ENCODE assay signal across 9 cellular contexts in genomic region chr5:139960723-139961383, GRCh38.
DNase-seq lines count a peak whose midpoint lies in the region; ATAC-seq lines count a peak whose summit lies in the region.
"Had no signal": no experiment of that assay in that cellular context is flagged by ENCODE, and none has a peak within 500 bp of the region (broad histone marks: within the 10 kb centered on the region; RNA-seq: fewer than 3 reads in every experiment).

No MANE protein-coding gene starts in this region.

- peak; percentile 78 for ATAC-seq in HG03378 (IDR thresholded peaks at IDR 0.05; ENCODE audit: unreplicated experiment)
- peak; percentile 77 for ATAC-seq in stimulated activated effector memory CD8-positive, alpha-beta T cell treated with anti-CD3 and anti-CD28 coated beads, Interleukin-12 subunit alpha, Interleukin-12 subunit beta, amount 100 ng/mL, for 72 hours

- H3K4me3 ChIP-seq in H7 (ENCODE audit: insufficient read depth, low read depth, low read length), result no peak overlapping the region
- H3K4me3 ChIP-seq: left ventricle myocardium inferior had no signal

- H3K9me3 Mint-ChIP-seq in activated CD4-positive, alpha-beta T cell treated with anti-CD3 and anti-CD28 coated beads, Interleukin-2, amount 10 ng/mL, durations not matched to agents 24 days and 14 days, result no peaks in the 10 kb centered on the region
- no peaks in the 10 kb centered on the region for H3K9me3 Mint-ChIP-seq in stimulated activated effector memory CD8-positive, alpha-beta T cell treated with anti-CD3 and anti-CD28 coated beads, Interleukin-12 subunit alpha, Interleukin-12 subunit beta, amount 100 ng/mL, for 72 hours
- no peaks in the 10 kb centered on the region for H3K9me3 Mint-ChIP-seq in activated T-helper 2 cell treated with anti-CD3 and anti-CD28 coated beads, Interferon-gamma antibody, Interleukin-2, Interleukin-4, amounts not matched to agents 10 μg/mL and 5 μg/mL and 100 μg/mL, durations not matched to agents 14 hours and 24 hours and 36 hours

- peak; percentile 33 for DNase-seq in activated CD4-positive, alpha-beta T cell treated with anti-CD3 and anti-CD28 coated beads, Interleukin-2, amount 10 ng/mL, durations not matched to agents 24 days and 14 days
- DNase-seq in activated CD4-positive, alpha-beta T cell treated with anti-CD3 and anti-CD28 coated beads for 48 hours, result no peak
- peak; percentile 18 for DNase-seq in H7
- no peak for DNase-seq in stimulated activated effector memory CD8-positive, alpha-beta T cell treated with anti-CD3 and anti-CD28 coated beads, Interleukin-12 subunit alpha, Interleukin-12 subunit beta, amount 100 ng/mL, for 72 hours (ENCODE audit: low spot score in 2 of 2)
- no peak for DNase-seq in Kasumi-1 (lab: John Stamatoyannopoulos, UW)
- no peak for DNase-seq in OCI-M1 (lab: John Stamatoyannopoulos, UW)
- DNase-seq in activated T-helper 2 cell treated with anti-CD3 and anti-CD28 coated beads, Interferon-gamma antibody, Interleukin-2, Interleukin-4, amounts not matched to agents 10 μg/mL and 5 μg/mL and 100 μg/mL, durations not matched to agents 14 hours and 24 hours and 36 hours (ENCODE audit: low spot score), result no peak
- DNase-seq: left ventricle myocardium inferior had no signal

- no peaks in the 10 kb centered on the region for H3K4me1 Mint-ChIP-seq in activated CD4-positive, alpha-beta T cell treated with anti-CD3 and anti-CD28 coated beads, Interleukin-2, amount 10 ng/mL, durations not matched to agents 24 days and 14 days
- H3K4me1 Mint-ChIP-seq in stimulated activated effector memory CD8-positive, alpha-beta T cell treated with anti-CD3 and anti-CD28 coated beads, Interleukin-12 subunit alpha, Interleukin-12 subunit beta, amount 100 ng/mL, for 72 hours, result peaks cover 7% of the 10 kb centered on the region
- H3K4me1 Mint-ChIP-seq in activated T-helper 2 cell treated with anti-CD3 and anti-CD28 coated beads, Interferon-gamma antibody, Interleukin-2, Interleukin-4, amounts not matched to agents 10 μg/mL and 5 μg/mL and 100 μg/mL, durations not matched to agents 14 hours and 24 hours and 36 hours (ENCODE audit: low read depth), result no peaks in the 10 kb centered on the region

- H3K36me3 Mint-ChIP-seq in activated CD4-positive, alpha-beta T cell treated with anti-CD3 and anti-CD28 coated beads, Interleukin-2, amount 10 ng/mL, durations not matched to agents 24 days and 14 days (ENCODE audit: low read depth), result no peaks in the 10 kb centered on the region
- no peaks in the 10 kb centered on the region for H3K36me3 Mint-ChIP-seq in stimulated activated effector memory CD8-positive, alpha-beta T cell treated with anti-CD3 and anti-CD28 coated beads, Interleukin-12 subunit alpha, Interleukin-12 subunit beta, amount 100 ng/mL, for 72 hours
- no peaks in the 10 kb centered on the region for H3K36me3 Mint-ChIP-seq in activated T-helper 2 cell treated with anti-CD3 and anti-CD28 coated beads, Interferon-gamma antibody, Interleukin-2, Interleukin-4, amounts not matched to agents 10 μg/mL and 5 μg/mL and 100 μg/mL, durations not matched to agents 14 hours and 24 hours and 36 hours (ENCODE audit: low read depth)

- no peak overlapping the region for H3K4me3 Mint-ChIP-seq in activated CD4-positive, alpha-beta T cell treated with anti-CD3 and anti-CD28 coated beads, Interleukin-2, amount 10 ng/mL, durations not matched to agents 24 days and 14 days
- H3K4me3 Mint-ChIP-seq in stimulated activated effector memory CD8-positive, alpha-beta T cell treated with anti-CD3 and anti-CD28 coated beads, Interleukin-12 subunit alpha, Interleukin-12 subunit beta, amount 100 ng/mL, for 72 hours, result no peak overlapping the region
- H3K4me3 Mint-ChIP-seq in activated T-helper 2 cell treated with anti-CD3 and anti-CD28 coated beads, Interferon-gamma antibody, Interleukin-2, Interleukin-4, amounts not matched to agents 10 μg/mL and 5 μg/mL and 100 μg/mL, durations not matched to agents 14 hours and 24 hours and 36 hours (ENCODE audit: low read depth), result no peak overlapping the region

- peaks cover 2% of the 10 kb centered on the region; the same call in 1 of the 2 replicates for H3K27me3 ChIP-seq in H7 (ENCODE audit: control insufficient read depth, insufficient read depth, low read length)

- H3K36me3 ChIP-seq in H7 (replicated peaks; ENCODE audit: control insufficient read depth, insufficient read depth, low read length), result no peaks in the 10 kb centered on the region
- H3K36me3 ChIP-seq: left ventricle myocardium inferior had no signal

- H3K27me3 Mint-ChIP-seq in activated CD4-positive, alpha-beta T cell treated with anti-CD3 and anti-CD28 coated beads, Interleukin-2, amount 10 ng/mL, durations not matched to agents 24 days and 14 days, result peaks cover 16% of the 10 kb centered on the region
- peaks cover 5% of the 10 kb centered on the region for H3K27me3 Mint-ChIP-seq in activated T-helper 2 cell treated with anti-CD3 and anti-CD28 coated beads, Interferon-gamma antibody, Interleukin-2, Interleukin-4, amounts not matched to agents 10 μg/mL and 5 μg/mL and 100 μg/mL, durations not matched to agents 14 hours and 24 hours and 36 hours (ENCODE audit: low read depth)

- intact Hi-C loops in activated CD4-positive, alpha-beta T cell treated with anti-CD3 and anti-CD28 coated beads, Interleukin-2, amount 10 ng/mL, durations not matched to agents 24 days and 14 days (cut with micrococcal nuclease), result no loop called here
- intact Hi-C loops in activated T-helper 2 cell treated with anti-CD3 and anti-CD28 coated beads, Interferon-gamma antibody, Interleukin-2, Interleukin-4, amounts not matched to agents 10 μg/mL and 5 μg/mL and 100 μg/mL, durations not matched to agents 14 hours and 24 hours and 36 hours (cut with micrococcal nuclease), result no loop called here

- H3K27ac Mint-ChIP-seq in activated CD4-positive, alpha-beta T cell treated with anti-CD3 and anti-CD28 coated beads, Interleukin-2, amount 10 ng/mL, durations not matched to agents 24 days and 14 days, result no peak overlapping the region
- H3K27ac Mint-ChIP-seq in stimulated activated effector memory CD8-positive, alpha-beta T cell treated with anti-CD3 and anti-CD28 coated beads, Interleukin-12 subunit alpha, Interleukin-12 subunit beta, amount 100 ng/mL, for 72 hours, result no peak overlapping the region
- no peak overlapping the region for H3K27ac Mint-ChIP-seq in activated T-helper 2 cell treated with anti-CD3 and anti-CD28 coated beads, Interferon-gamma antibody, Interleukin-2, Interleukin-4, amounts not matched to agents 10 μg/mL and 5 μg/mL and 100 μg/mL, durations not matched to agents 14 hours and 24 hours and 36 hours

Comparison
In these comparisons a context has a peak if more than half of its experiments do, and no peak if none do; other contexts are left out.
1. DNase-seq: peak in activated CD4-positive, alpha-beta T cell treated with anti-CD3 and anti-CD28 coated beads, Interleukin-2, amount 10 ng/mL, durations not matched to agents 24 days and 14 days (single experiment) and H7 (single experiment); none in activated CD4-positive, alpha-beta T cell treated with anti-CD3 and anti-CD28 coated beads for 48 hours (single experiment), stimulated activated effector memory CD8-positive, alpha-beta T cell treated with anti-CD3 and anti-CD28 coated beads, Interleukin-12 subunit alpha, Interleukin-12 subunit beta, amount 100 ng/mL, for 72 hours (0 of 2), Kasumi-1 (0 of 2), OCI-M1 (single experiment) and activated T-helper 2 cell treated with anti-CD3 and anti-CD28 coated beads, Interferon-gamma antibody, Interleukin-2, Interleukin-4, amounts not matched to agents 10 μg/mL and 5 μg/mL and 100 μg/mL, durations not matched to agents 14 hours and 24 hours and 36 hours (single experiment).